ENCODE assay signal across 8 cellular contexts in the genomic region with DNA sequence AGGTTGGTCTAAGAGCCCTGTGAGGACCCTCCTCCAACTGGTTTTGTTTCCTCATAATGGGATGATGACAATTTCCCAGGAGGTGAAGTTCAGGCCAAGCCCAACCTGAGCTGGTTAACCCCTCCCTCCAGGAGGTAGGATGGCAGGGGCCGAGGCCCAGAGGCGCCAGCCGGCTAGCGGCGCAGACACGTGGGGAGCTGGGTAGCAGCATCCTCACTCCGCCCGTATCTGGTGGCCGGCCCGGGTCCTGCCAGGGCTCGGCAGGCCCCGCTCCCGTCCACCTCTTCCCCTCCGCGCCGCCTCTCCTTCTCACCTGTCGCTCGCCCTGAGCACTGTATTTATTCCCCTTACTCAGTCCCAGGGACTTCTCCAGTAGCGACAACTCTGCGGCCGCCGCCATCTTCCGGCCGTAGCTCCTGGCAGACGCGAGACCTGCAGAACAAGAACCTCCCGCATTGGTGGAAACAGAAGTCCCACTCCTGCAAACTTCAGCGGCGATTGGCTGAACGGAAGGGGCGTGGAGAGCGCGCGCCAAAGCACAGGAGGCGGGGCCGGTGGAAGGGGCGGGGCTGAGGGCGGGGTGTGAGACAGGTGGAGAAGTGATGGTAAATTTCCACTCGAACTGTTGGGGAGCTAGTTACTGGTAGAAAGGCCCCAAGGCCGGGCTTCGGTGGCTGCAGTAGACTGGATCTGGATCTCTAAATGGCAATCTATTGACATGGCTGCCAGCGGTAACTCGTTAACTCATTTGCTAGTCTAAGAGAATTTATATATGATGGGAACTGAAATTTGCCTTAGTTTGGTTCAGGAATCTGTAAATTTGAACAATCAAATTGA. TPM values are rescaled to one million over a fixed set of nuclear protein-coding genes. Genes with fewer than 3 reads are reported as not detected.
DNase-seq lines count a peak whose midpoint lies in the region; ATAC-seq and TF ChIP-seq lines count a peak whose summit lies in the region.

TSS of gene EEF1E1 (minus strand) at position 427 of the 837 bp plus-strand sequence. CDS start at position 400, 27 bp downstream.

- H3K79me1 ChIP-seq in IMR-90 (ENCODE audit: low read depth in 1 of 2, low read length in 2 of 2): peaks cover 7 to 29% of the 10 kb centered on the region in 2 experiments; a peak in 3 of 4 replicates

- H3K9me3 ChIP-seq in IMR-90 (ENCODE audit: control insufficient read depth, insufficient read depth, low read length) (no peaks in the 10 kb centered on the region), OCI-LY7 (ENCODE audit: low read length) (no peaks in the 10 kb centered on the region; the same call in 1 of the 2 replicates), mononuclear cell (ENCODE audit: low read depth, low read length) (no peaks in the 10 kb centered on the region)

- H3K36me3 ChIP-seq in IMR-90 (ENCODE audit: control insufficient read depth, insufficient read depth, low read length) (no peaks in the 10 kb centered on the region), OCI-LY7 (ENCODE audit: insufficient read depth, low read length) (peaks cover 29% of the 10 kb centered on the region)

- H3K79me2 ChIP-seq in OCI-LY7 (ENCODE audit: insufficient read depth, low read depth, low read length): peaks cover 49% of the 10 kb centered on the region

- peak within 1 kb of the TSS; percentile 81 for H3K9ac ChIP-seq in IMR-90 (ENCODE audit: low read depth, low read length)

- H3K9me2 ChIP-seq in OCI-LY7 (ENCODE audit: insufficient read depth, low read length): no peaks in the 10 kb centered on the region

- in situ Hi-C loops in IMR-90 (cut with MboI; ENCODE audit: low sequenced_read_pairs): no loop called here

- peak within 1 kb of the TSS; percentile 63 for H2AK5ac ChIP-seq in IMR-90 (ENCODE audit: low read depth, low read length)

- intact Hi-C loops in IMR-90 (cut with micrococcal nuclease): loop anchor here (2.0 kb wide), 1 partner anchor 18 kb away; no protein-coding TSS in a partner anchor
- intact Hi-C loops in OCI-LY7 (cut with micrococcal nuclease; ENCODE audit: unreplicated experiment): loop anchor here (1.0 to 10.0 kb wide), 2 partner anchors 38 to 332 kb away; partner anchors contain the start of genes BLOC1S5 and SLC35B3

- H2BK120ac ChIP-seq in IMR-90 (ENCODE audit: low read depth, low read length): peak within 1 kb of the TSS; percentile 61

- H3K4me3 ChIP-seq in IMR-90 (ENCODE audit: insufficient read depth, low read depth, low read length): peak within 1 kb of the TSS; percentile 92
- H3K4me3 ChIP-seq in OCI-LY7 (ENCODE audit: low read depth, low read length, poor library complexity, severe bottlenecking): peak within 1 kb of the TSS; percentile 81
- H3K4me3 ChIP-seq in epithelial cell of esophagus (ENCODE audit: low read length): peak within 1 kb of the TSS; percentile 66
- H3K4me3 ChIP-seq in mononuclear cell (ENCODE audit: low read length): peak within 1 kb of the TSS; percentile 90

- H3K4me2 ChIP-seq in IMR-90 (ENCODE audit: low read depth, low read length) (peak within 1 kb of the TSS; percentile 97), OCI-LY7 (ENCODE audit: low read length) (peak within 1 kb of the TSS; percentile 76)

- peak within 1 kb of the TSS; percentile 68 for H4K5ac ChIP-seq in IMR-90 (ENCODE audit: low read depth, low read length)

- peak within 1 kb of the TSS; percentile 98 for H2AFZ ChIP-seq in IMR-90 (replicated peaks; ENCODE audit: low read length, poor library complexity)
- peak within 1 kb of the TSS; percentile 100 for H2AFZ ChIP-seq in OCI-LY7 (ENCODE audit: low read length)

- ATAC-seq in GM21529 (IDR thresholded peaks at IDR 0.05; ENCODE audit: unreplicated experiment) (peak; percentile 99), IMR-90 (ENCODE audit: low read depth) (peak; percentile 99)

- POLR2A ChIA-PET in IMR-90 (lab: Charles Lee; ENCODE audit: unreplicated experiment) (no interaction called here), OCI-LY7 (lab: Charles Lee) (interaction anchor here (0.6 to 2.5 kb wide), 14 partner anchors 8 to 511 kb away, joined by 3 to 22 read pairs (median 3); partner anchors contain the start of gene BLOC1S5)

- H3K4me1 ChIP-seq in IMR-90 (ENCODE audit: control insufficient read depth, insufficient read depth, low read length) (no peaks in the 10 kb centered on the region; the same call in 1 of the 2 replicates), OCI-LY7 (ENCODE audit: insufficient read depth, low read length, poor library complexity, severe bottlenecking) (peaks cover 19% of the 10 kb centered on the region), mononuclear cell (ENCODE audit: insufficient read depth, low read length) (peaks cover 22% of the 10 kb centered on the region)

- 1% methylated on average over 16 of the region's 43 CpGs; no CpG with 5 or more reads in 1 of the 2 experiments for WGBS in IMR-90 (ENCODE audit: extremely low coverage in 2 of 2, insufficient read length in 1 of 2), 2 experiments

- CTCF ChIA-PET in IMR-90 (lab: Yijun Ruan, JAX): interaction anchor here (0.6 to 1.2 kb wide), 3 partner anchors 8 to 241 kb away, joined by 3 to 5 read pairs (median 3); no protein-coding TSS in a partner anchor
- CTCF ChIA-PET in OCI-LY7 (lab: Charles Lee; ENCODE audit: unreplicated experiment): interaction anchor here (0.9 to 1.0 kb wide), 2 partner anchors 17 to 36 kb away, joined by 3 read pairs; no protein-coding TSS in a partner anchor

- peak; percentile 81 for TF ChIP-seq POLR2A in IMR-90 (IDR thresholded peaks at IDR 0.05; ENCODE audit: low read depth, low read length)

- H3K4ac ChIP-seq in IMR-90 (ENCODE audit: low read depth, low read length): peak within 1 kb of the TSS; percentile 82

- H2BK15ac ChIP-seq in IMR-90 (ENCODE audit: low read depth, low read length): peak within 1 kb of the TSS; percentile 71; the same call in 2 of the 3 replicates

- peak within 1 kb of the TSS; percentile 74 for H2BK5ac ChIP-seq in IMR-90 (ENCODE audit: low read depth, low read length, poor library complexity, severe bottlenecking)

- peak within 1 kb of the TSS; percentile 60 for H3K27ac ChIP-seq in IMR-90 (ENCODE audit: insufficient read depth, low read length)
- H3K27ac ChIP-seq in OCI-LY7 (ENCODE audit: low read depth, low read length, poor library complexity, severe bottlenecking): peak within 1 kb of the TSS; percentile 47

- no peak within 1 kb of the TSS for H3K18ac ChIP-seq in IMR-90 (ENCODE audit: low read depth, low read length)

- peaks cover 8% of the 10 kb centered on the region; the same call in 1 of the 2 replicates for H3K9me1 ChIP-seq in IMR-90 (ENCODE audit: insufficient read depth, low read length)

- BruUV-seq in IMR-90 (replicated peaks; lab: Mats Ljungman, UMichigan) (no TSS peak), OCI-LY7 (replicated peaks; lab: Mats Ljungman, UMichigan) (TSS peak; percentile 68)

- peak within 1 kb of the TSS; percentile 70 for H3K56ac ChIP-seq in IMR-90 (ENCODE audit: extremely low read depth, insufficient read depth, low read length)

- TF ChIP-seq RAD21 in IMR-90 (IDR thresholded peaks at IDR 0.05; ENCODE audit: low read length): no peak

- H3K27me3 ChIP-seq in IMR-90 (ENCODE audit: control insufficient read depth, insufficient read depth, low read length) (no peaks in the 10 kb centered on the region), mononuclear cell (ENCODE audit: insufficient read depth, low read length) (no peaks in the 10 kb centered on the region)

- TF ChIP-seq CTCF in IMR-90 (conservative IDR thresholded peaks at IDR 0.05; ENCODE audit: low read depth, low read length) (no peak), OCI-LY7 (conservative IDR thresholded peaks at IDR 0.05; ENCODE audit: low read length) (no peak), epithelial cell of esophagus (IDR thresholded peaks at IDR 0.05; ENCODE audit: insufficient read depth, low read depth, low read length, missing control alignments) (no peak)

- peak within 1 kb of the TSS; percentile 86 to 90 for H4K8ac ChIP-seq in IMR-90 (ENCODE audit: low read depth in 2 of 2, low read length in 2 of 2)

- peak within 1 kb of the TSS; percentile 52 for H2BK20ac ChIP-seq in IMR-90 (ENCODE audit: low read depth, low read length)

- dilution Hi-C loops in IMR-90 (cut with HindIII; ENCODE audit: low sequenced_read_pairs, unreplicated experiment): no loop called here

- DNase-seq in DMS114 treated with DMSO at 0.1 percent for 48 hours (lab: John Stamatoyannopoulos, UW; ENCODE audit: unreplicated experiment): peak; percentile 96
- peak; percentile 94 for DNase-seq in IMR-90
- DNase-seq in OCI-LY7 (ENCODE audit: low spot score): peak; percentile 97
- peak; percentile 99 for DNase-seq in activated T-cell treated with anti-CD3 and anti-CD28 coated beads for 1 hour (ENCODE audit: low read depth)
- peak; percentile 97 for DNase-seq in epithelial cell of esophagus (ENCODE audit: low read depth)
- peak; percentile 95 to 98 for DNase-seq in stimulated activated CD8-positive, alpha-beta memory T cell treated with anti-CD3 and anti-CD28 coated beads, Interleukin-2, amount 100 ng/mL, for 48 hours (ENCODE audit: low read depth in 2 of 2)

- H4K20me1 ChIP-seq in IMR-90 (ENCODE audit: insufficient read depth, low read length): no peaks in the 10 kb centered on the region
- peaks cover 6% of the 10 kb centered on the region; the same call in 1 of the 2 replicates for H4K20me1 ChIP-seq in OCI-LY7 (ENCODE audit: insufficient read depth, low read length)

- H2AK9ac ChIP-seq in IMR-90 (replicated peaks; ENCODE audit: low read depth, low read length, poor library complexity): peak within 1 kb of the TSS; percentile 98

- peak within 1 kb of the TSS; percentile 81 for H4K91ac ChIP-seq in IMR-90 (ENCODE audit: insufficient read depth, low read depth, low read length)

- H3K14ac ChIP-seq in IMR-90 (replicated peaks; ENCODE audit: low read depth, low read length): peak within 1 kb of the TSS; percentile 92

- peak within 1 kb of the TSS; percentile 79 for H3K23ac ChIP-seq in IMR-90 (ENCODE audit: low read depth, low read length)

TF ChIP-seq in IMR-90, 13 proteins besides CTCF, POLR2A, EP300 and RAD21 (continues in another document):
- TF ChIP-seq RCOR1 (IDR thresholded peaks at IDR 0.05; ENCODE audit: insufficient replicate concordance, low read length) (no peak), FOS (IDR thresholded peaks at IDR 0.05; ENCODE audit: low read depth, low read length) (no peak), RFX5 (IDR thresholded peaks at IDR 0.05; ENCODE audit: low read depth, low read length) (no peak), MAZ (IDR thresholded peaks at IDR 0.05; ENCODE audit: borderline replicate concordance, low read depth, low read length) (peak; percentile 27; the same call in 1 of the 2 replicates), BHLHE40 (IDR thresholded peaks at IDR 0.05; ENCODE audit: low read depth, low read length) (no peak), CEBPB (IDR thresholded peaks at IDR 0.05; ENCODE audit: low read depth, low read length) (no peak), MXI1 (IDR thresholded peaks at IDR 0.05; ENCODE audit: borderline replicate concordance, low read depth, low read length) (peak; percentile 95)

RNA-seq across cellular contexts. Expression of gene EEF1E1, which starts in this region (rescaled TPM):
- total RNA-seq in IMR-90 (2012; rRNA removed) (60.0 and 65.8 TPM in 2 replicates), OCI-LY7 (2022) (68.0 and 70.5 TPM in 2 replicates), mononuclear cell (25.2 TPM)
- polyA plus RNA-seq in IMR-90 (2012; rRNA removed): 68.6 and 77.3 TPM in 2 replicates
- 10.8 and 17.8 TPM in 2 replicates for polyA plus RNA-seq in IMR-90 (2012; cell fraction: cytosol; rRNA removed)
- polyA plus RNA-seq in IMR-90 (2012; cell fraction: nucleus; rRNA removed; ENCODE audit: low replicate concordance): 3.3 and 22.4 TPM in 2 replicates
- 54.6 and 70.9 TPM in 2 replicates for total RNA-seq in OCI-LY7 (2014; rRNA removed; shearing (Covaris generic))

Comparison
In these comparisons a context has a peak if more than half of its experiments do, and no peak if none do; other contexts are left out.
1. Peak in every context shown above with its lines: DNase-seq, ATAC-seq, H3K4me3 ChIP-seq and H3K27ac ChIP-seq.